In genomic region chr17:59220328-59221158, GRCh38 we compare ENCODE assay signal across 8 cellular contexts. TPM values are rescaled to one million over a fixed set of nuclear protein-coding genes. Genes with fewer than 3 reads are reported as not detected.
DNase-seq lines count a peak whose midpoint lies in the region; ATAC-seq and TF ChIP-seq lines count a peak whose summit lies in the region.

GDPD1 (plus strand) TSS chr17:59220511; CDS start chr17:59220610, 99 bp downstream.

- peak; percentile 90 for ATAC-seq in GM21576 (IDR thresholded peaks at IDR 0.05; ENCODE audit: unreplicated experiment)

- peak within 1 kb of the TSS; percentile 98 to 100 (median 99) for H3K4me3 Mint-ChIP-seq in IgD-negative memory B cell

- H3K27ac ChIP-seq in OCI-LY7 (ENCODE audit: low read depth, low read length, poor library complexity, severe bottlenecking), result peak within 1 kb of the TSS; percentile 69
- H3K27ac ChIP-seq in esophagus (ENCODE audit: low read depth in 2 of 2, low read length in 1 of 2), result peak within 1 kb of the TSS; percentile 75 to 77
- peak within 1 kb of the TSS; percentile 76 to 80 for H3K27ac ChIP-seq in mucosa of rectum (ENCODE audit: low read depth in 2 of 2, low read length in 2 of 2)

- H3K27me3 Mint-ChIP-seq in IgD-negative memory B cell, result no peaks in the 10 kb centered on the region

- H3K27me3 ChIP-seq in esophagus (ENCODE audit: control insufficient read depth in 1 of 2, insufficient read depth in 2 of 2, low read length in 2 of 2), result no peaks in the 10 kb centered on the region
- no peaks in the 10 kb centered on the region for H3K27me3 ChIP-seq in mucosa of rectum (ENCODE audit: control insufficient read depth in 2 of 2, insufficient read depth in 2 of 2, low read length in 2 of 2)

- 0 to 1% methylated on average over 60 of the region's 60 CpGs for WGBS in esophagus, 2 donors

- H3K9ac ChIP-seq in mucosa of rectum (ENCODE audit: low read depth in 1 of 2, low read length in 2 of 2), result peak within 1 kb of the TSS; percentile 95

- no peaks in the 10 kb centered on the region for H3K79me2 ChIP-seq in OCI-LY7 (ENCODE audit: insufficient read depth, low read depth, low read length)

- H3K36me3 ChIP-seq in OCI-LY7 (ENCODE audit: insufficient read depth, low read length), result no peaks in the 10 kb centered on the region; the same call in 1 of the 2 replicates
- no peaks in the 10 kb centered on the region for H3K36me3 ChIP-seq in esophagus (ENCODE audit: control insufficient read depth in 2 of 2, insufficient read depth in 2 of 2, low read length in 1 of 2)
- no peaks in the 10 kb centered on the region for H3K36me3 ChIP-seq in mucosa of rectum (ENCODE audit: control insufficient read depth in 2 of 2, insufficient read depth in 2 of 2, low read length in 2 of 2)

- peak within 1 kb of the TSS; percentile 99 for H2AFZ ChIP-seq in OCI-LY7 (ENCODE audit: low read length)

- H4K20me1 ChIP-seq in OCI-LY7 (ENCODE audit: insufficient read depth, low read length), result no peaks in the 10 kb centered on the region

- peak within 1 kb of the TSS; percentile 83 for H3K4me2 ChIP-seq in OCI-LY7 (ENCODE audit: low read length)

- peak; percentile 80 for DNase-seq in DMS53 treated with DMSO at 0.1 percent for 48 hours (lab: John Stamatoyannopoulos, UW; ENCODE audit: unreplicated experiment)
- peak; percentile 97 for DNase-seq in OCI-LY7 (ENCODE audit: low spot score)
- DNase-seq in activated T-cell treated with anti-CD3 and anti-CD28 coated beads for 48 hours (ENCODE audit: low read depth), result peak; percentile 98
- peak; percentile 89 to 92 for DNase-seq in stimulated activated CD8-positive, alpha-beta memory T cell treated with anti-CD3 and anti-CD28 coated beads, Interleukin-4, amount 100 ng/mL, for 4 hours (ENCODE audit: low read depth in 2 of 2, low spot score in 1 of 2)

- no peaks in the 10 kb centered on the region for H3K9me3 Mint-ChIP-seq in IgD-negative memory B cell

- peak; percentile 77 for TF ChIP-seq CTCF in OCI-LY7 (conservative IDR thresholded peaks at IDR 0.05; ENCODE audit: low read length)

- BruUV-seq in OCI-LY7 (replicated peaks; lab: Mats Ljungman, UMichigan), result no TSS peak

- H3K36me3 Mint-ChIP-seq in IgD-negative memory B cell, result no peaks in the 10 kb centered on the region

- CTCF ChIA-PET in OCI-LY7 (lab: Charles Lee; ENCODE audit: unreplicated experiment), result no interaction called here

- no peaks in the 10 kb centered on the region for H3K9me2 ChIP-seq in OCI-LY7 (ENCODE audit: insufficient read depth, low read length)

- peaks cover 4 to 13% (median 13%) of the 10 kb centered on the region in 3 donors for H3K4me1 Mint-ChIP-seq in IgD-negative memory B cell

- H3K4me1 ChIP-seq in OCI-LY7 (ENCODE audit: insufficient read depth, low read length, poor library complexity, severe bottlenecking) (peaks cover 15% of the 10 kb centered on the region), esophagus (ENCODE audit: control insufficient read depth in 2 of 2, insufficient read depth in 2 of 2, low read length in 1 of 2) (peaks cover 0 to 3% of the 10 kb centered on the region in 2 donors), mucosa of rectum (ENCODE audit: control insufficient read depth in 2 of 2, insufficient read depth in 2 of 2, low read length in 2 of 2) (peaks cover 0 to 3% of the 10 kb centered on the region in 2 donors)

- H3K9me3 ChIP-seq in OCI-LY7 (ENCODE audit: low read length) (no peaks in the 10 kb centered on the region), esophagus (ENCODE audit: control insufficient read depth in 2 of 2, insufficient read depth in 1 of 2, low read depth in 1 of 2, low read length in 1 of 2) (no peaks in the 10 kb centered on the region), mucosa of rectum (ENCODE audit: control insufficient read depth in 2 of 2, low read length in 2 of 2) (no peaks in the 10 kb centered on the region)

- peak within 1 kb of the TSS; percentile 80 for H3K4me3 ChIP-seq in OCI-LY7 (ENCODE audit: low read depth, low read length, poor library complexity, severe bottlenecking)
- peak within 1 kb of the TSS; percentile 85 to 88 for H3K4me3 ChIP-seq in esophagus (ENCODE audit: low read depth in 1 of 2, low read length in 2 of 2)
- H3K4me3 ChIP-seq in mucosa of rectum (ENCODE audit: low read length in 2 of 2), result peak within 1 kb of the TSS; percentile 97

- peak within 1 kb of the TSS; percentile 88 to 96 (median 90) for H3K27ac Mint-ChIP-seq in IgD-negative memory B cell

- POLR2A ChIA-PET in OCI-LY7 (lab: Charles Lee), result interaction anchor here (0.5 to 1.2 kb wide), 7 partner anchors 8 to 345 kb away, joined by 3 to 9 read pairs (median 3); partner anchors contain the start of genes DHX40 and SMG8

- intact Hi-C loops in OCI-LY7 (cut with micrococcal nuclease; ENCODE audit: unreplicated experiment), result loop anchor here (1.0 to 2.0 kb wide), 2 partner anchors 91 to 220 kb away; no protein-coding TSS in a partner anchor

RNA-seq across cellular contexts. Expression of gene GDPD1, which starts in this region (rescaled TPM):
- polyA plus RNA-seq in IgD-negative memory B cell (2.6 TPM), esophagus (under 1 TPM; 0.44 to 0.57 TPM)
- total RNA-seq in OCI-LY7 (2014; rRNA removed; shearing (Covaris generic)), result 0.51 and 1.3 TPM in 2 replicates
- total RNA-seq in OCI-LY7 (2022), result 3.6 and 5.0 TPM in 2 replicates

Comparison
In these comparisons a context has a peak if more than half of its experiments do, and no peak if none do; other contexts are left out.
1. Peak in every context shown above with its lines: DNase-seq, ATAC-seq, H3K4me3 ChIP-seq and H3K27ac ChIP-seq.